ENCODE assay signal across 18 cellular contexts in genomic region chr20:2817891-2818595, GRCh38. TPM values are rescaled to one million over a fixed set of nuclear protein-coding genes. Genes with fewer than 3 reads are reported as not detected.
DNase-seq lines count a peak whose midpoint lies in the region; ATAC-seq and TF ChIP-seq lines count a peak whose summit lies in the region.
"Had no signal": no experiment of that assay in that cellular context is flagged by ENCODE, and none has a peak within 500 bp of the region (broad histone marks: within the 10 kb centered on the region; RNA-seq: fewer than 3 reads in every experiment).

No MANE protein-coding gene starts in this region.

- H3K27ac ChIP-seq in psoas muscle: no peak overlapping the region

- TF ChIP-seq CTCF in fibroblast of the aortic adventitia (IDR thresholded peaks at IDR 0.05; ENCODE audit: insufficient read depth, low read length) (no peak), psoas muscle (IDR thresholded peaks at IDR 0.05) (no peak), glutamatergic neuron (IDR thresholded peaks at IDR 0.05; ENCODE audit: partially characterized antibody, unreplicated experiment) (no peak)

- no peaks in the 10 kb centered on the region for H3K4me1 ChIP-seq in psoas muscle

- H3K4me3 Mint-ChIP-seq in glutamatergic neuron (ENCODE audit: unreplicated experiment): no peak overlapping the region
- H3K4me3 Mint-ChIP-seq: activated naive CD4-positive, alpha-beta T cell treated with anti-CD3 and anti-CD28 coated beads, Interleukin-2, amount 10 ng/mL, durations not matched to agents 7 days and 5 days had no signal

- ATAC-seq in psoas muscle (peak in 2 of 4 donors; percentile 34 to 72), GM19395 (IDR thresholded peaks at IDR 0.05; ENCODE audit: unreplicated experiment) (no peak)
- ATAC-seq: esophagus mucosa had no signal

- H3K4me3 ChIP-seq in fibroblast of the aortic adventitia (ENCODE audit: low read depth, low read length): no peak overlapping the region
- no peak overlapping the region for H3K4me3 ChIP-seq in psoas muscle
- H3K4me3 ChIP-seq: heart right ventricle had no signal

- WGBS in psoas muscle, 3 donors: 47 to 67% (median 50%) methylated on average over 7 of the region's 7 CpGs

- peaks cover 0 to 53% (median 22%) of the 10 kb centered on the region in 3 donors for H3K27me3 ChIP-seq in psoas muscle (ENCODE audit: insufficient read depth in 3 of 3, low read length in 2 of 3)

- H3K36me3 ChIP-seq in psoas muscle (ENCODE audit: insufficient read depth in 1 of 2, low read depth in 1 of 2): no peaks in the 10 kb centered on the region
- H3K36me3 ChIP-seq: heart right ventricle had no signal

- intact Hi-C loops in psoas muscle (cut with DNase I): no loop called here

- H3K9me3 Mint-ChIP-seq in glutamatergic neuron (ENCODE audit: unreplicated experiment): peaks cover 11% of the 10 kb centered on the region

- no peak overlapping the region for H3K27ac Mint-ChIP-seq in glutamatergic neuron (ENCODE audit: unreplicated experiment)
- H3K27ac Mint-ChIP-seq: activated naive CD4-positive, alpha-beta T cell treated with anti-CD3 and anti-CD28 coated beads, Interleukin-2, amount 10 ng/mL, durations not matched to agents 7 days and 5 days had no signal

- peak; percentile 24 for DNase-seq in NAMALWA (ENCODE audit: low spot score)
- DNase-seq in fibroblast of the aortic adventitia (ENCODE audit: low read depth): peak; percentile 25
- peak; percentile 61 to 86 for DNase-seq in psoas muscle
- DNase-seq in glutamatergic neuron: no peak
- DNase-seq in NCI-H1417 (lab: John Stamatoyannopoulos, UW): no peak
- DNase-seq: activated CD4-positive, alpha-beta T cell treated with anti-CD3 and anti-CD28 coated beads for 1 hour; activated naive CD4-positive, alpha-beta T cell treated with anti-CD3 and anti-CD28 coated beads, Interleukin-2, amount 10 ng/mL, durations not matched to agents 7 days and 5 days; Calu3; cortex of kidney; KBM-7; NCI-H526 treated with DMSO at 0.1 percent for 48 hours; stimulated activated CD4-positive, alpha-beta T cell treated with anti-CD3 and anti-CD28 coated beads, Interleukin-4, amount 100 ng/mL, for 1 hour; T-helper 9 cell had no signal

- peaks cover 19% of the 10 kb centered on the region for H3K27me3 Mint-ChIP-seq in glutamatergic neuron (ENCODE audit: unreplicated experiment)

- H3K36me3 Mint-ChIP-seq in glutamatergic neuron (ENCODE audit: unreplicated experiment): peaks cover 5% of the 10 kb centered on the region
- H3K36me3 Mint-ChIP-seq: activated naive CD4-positive, alpha-beta T cell treated with anti-CD3 and anti-CD28 coated beads, Interleukin-2, amount 10 ng/mL, durations not matched to agents 7 days and 5 days had no signal

- peaks cover 13% of the 10 kb centered on the region for H3K4me1 Mint-ChIP-seq in glutamatergic neuron (ENCODE audit: low read depth, unreplicated experiment)

- no peaks in the 10 kb centered on the region for H3K9me3 ChIP-seq in psoas muscle
- H3K9me3 ChIP-seq: heart right ventricle had no signal

RNA-seq across cellular contexts. Expression of gene TMEM239, which starts 1.9 kb away (rescaled TPM):
- total RNA-seq in fibroblast of the aortic adventitia (ENCODE audit: low replicate concordance): 0.09 TPM in 1 of 2 replicates, not detected in the other
- not detected for total RNA-seq in psoas muscle
- not detected for polyA plus RNA-seq in psoas muscle
- total RNA-seq in glutamatergic neuron (ENCODE audit: unreplicated experiment): not detected
- total RNA-seq: Calu3, esophagus mucosa, heart right ventricle, temporal lobe had no signal
- polyA plus RNA-seq: heart right ventricle, keratinocyte had no signal

RNA-seq across cellular contexts. Expression of gene C20orf141, which starts 3.3 kb away (rescaled TPM):
- total RNA-seq in fibroblast of the aortic adventitia (ENCODE audit: low replicate concordance): not detected in 2 replicates
- not detected for total RNA-seq in psoas muscle
- polyA plus RNA-seq in psoas muscle: not detected
- not detected for total RNA-seq in glutamatergic neuron (ENCODE audit: unreplicated experiment)
- total RNA-seq: Calu3, esophagus mucosa, heart right ventricle, temporal lobe had no signal
- polyA plus RNA-seq: heart right ventricle, keratinocyte had no signal

RNA-seq across cellular contexts. Expression of gene CPXM1, which starts 17.6 kb away (rescaled TPM):
- 3.8 and 48.5 TPM in 2 replicates for total RNA-seq in fibroblast of the aortic adventitia (ENCODE audit: low replicate concordance)
- 1 to 10 TPM in 1 of 4 donors, under 1 TPM in 3; 0.27 to 1.3 (median 0.53) TPM for total RNA-seq in psoas muscle
- polyA plus RNA-seq in psoas muscle: 1 to 10 TPM in 1 of 3 donors, under 1 TPM in 2; 0.30 to 1.1 (median 0.34) TPM
- 28.1 TPM for total RNA-seq in glutamatergic neuron (ENCODE audit: unreplicated experiment)
- polyA plus RNA-seq: keratinocyte had no signal

RNA-seq across cellular contexts. Expression of gene PCED1A, which starts 22.4 kb away (rescaled TPM):
- total RNA-seq in fibroblast of the aortic adventitia (ENCODE audit: low replicate concordance) (21.1 and 31.0 TPM in 2 replicates), psoas muscle (10 to 100 TPM in 1 of 4 donors, 1 to 10 TPM in 3; 4.8 to 11.5 (median 8.0) TPM), glutamatergic neuron (ENCODE audit: unreplicated experiment) (41.6 TPM)
- 1 to 10 TPM; 4.2 to 6.5 (median 5.7) TPM for polyA plus RNA-seq in psoas muscle

RNA-seq across cellular contexts. Expression of gene VPS16, which starts 22.5 kb away (rescaled TPM):
- total RNA-seq in fibroblast of the aortic adventitia (ENCODE audit: low replicate concordance) (31.6 and 32.0 TPM in 2 replicates), psoas muscle (10 to 100 TPM; 19.2 to 25.5 (median 23.7) TPM), glutamatergic neuron (ENCODE audit: unreplicated experiment) (46.3 TPM)
- 10 to 100 TPM; 17.1 to 20.2 (median 18.1) TPM for polyA plus RNA-seq in psoas muscle

Comparison
In these comparisons a context has a peak if more than half of its experiments do, and no peak if none do; other contexts are left out.
1. DNase-seq: peak in NAMALWA (single experiment), fibroblast of the aortic adventitia (single experiment) and psoas muscle (2 of 2); none in glutamatergic neuron (single experiment) and NCI-H1417 (0 of 3).